In the genomic region with DNA sequence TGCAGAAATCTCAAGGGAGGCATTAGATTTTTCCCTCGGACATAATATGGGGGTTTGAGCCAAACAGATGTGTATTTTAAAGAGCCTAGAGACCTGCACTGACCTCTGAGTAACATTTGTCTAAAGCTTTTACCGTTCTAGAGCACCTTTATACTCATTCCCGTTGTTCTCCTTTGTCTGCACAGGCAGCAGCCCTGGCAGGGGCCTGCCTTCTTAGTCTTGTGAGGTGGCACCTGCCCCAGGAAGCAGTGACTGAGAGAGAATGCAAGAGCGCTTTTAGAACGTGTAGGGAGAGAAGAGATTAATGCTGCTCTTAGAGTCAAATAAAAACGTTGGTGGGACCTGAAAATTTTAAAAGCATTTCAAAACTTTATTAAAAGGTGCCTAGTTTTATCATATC, we compare ENCODE assay signal across 24 cellular contexts. TPM values are rescaled to one million over a fixed set of nuclear protein-coding genes. Genes with fewer than 3 reads are reported as not detected.
A peak's percentile ranks its signal among the peaks of the same experiment; 100 is the strongest.
DNase-seq lines count a peak whose midpoint lies in the region; ATAC-seq and TF ChIP-seq lines count a peak whose summit lies in the region.
"Had no signal": no experiment of that assay in that cellular context is flagged by ENCODE, and none has a peak within 500 bp of the region (broad histone marks: within the 10 kb centered on the region; RNA-seq: fewer than 3 reads in every experiment).

No MANE protein-coding gene starts in this region.

- H3K27me3 Mint-ChIP-seq in nephron progenitor cell (ENCODE audit: low read depth, poor library complexity) = peaks cover 7% of the 10 kb centered on the region

- peaks cover 41% of the 10 kb centered on the region for H3K4me1 Mint-ChIP-seq in nephron progenitor cell
- H3K4me1 Mint-ChIP-seq: neural crest cell had no signal

- H3K27ac Mint-ChIP-seq in nephron progenitor cell = peak overlapping the region; percentile 24

- H3K36me3 Mint-ChIP-seq in nephron progenitor cell (ENCODE audit: low read depth) = no peaks in the 10 kb centered on the region
- H3K36me3 Mint-ChIP-seq: CD4-positive, CD25-positive, alpha-beta regulatory T cell had no signal

- H3K4me2 ChIP-seq in SU-DHL-6 (ENCODE audit: low read depth, low read length, poor library complexity, severe bottlenecking) = peak overlapping the region; percentile 29

- H3K27ac ChIP-seq in SU-DHL-6 (ENCODE audit: low read depth, low read length) = 0 out of 2 replicates have a peak overlapping the region, but pooled peaks have one; percentile 5
- H3K27ac ChIP-seq: right lobe of liver, RWPE1, SK-N-MC, thoracic aorta had no signal

- no peak overlapping the region for H3K4me3 Mint-ChIP-seq in nephron progenitor cell
- H3K4me3 Mint-ChIP-seq: activated T-cell treated with anti-CD3 and anti-CD28 coated beads, Interleukin-2, amount 50 U/mL, for 4 hours; CD4-positive, CD25-positive, alpha-beta regulatory T cell; neural crest cell had no signal

- no peaks in the 10 kb centered on the region for H4K20me1 ChIP-seq in SU-DHL-6 (ENCODE audit: low read depth, low read length)

- no peaks in the 10 kb centered on the region for H3K9me3 ChIP-seq in SU-DHL-6 (ENCODE audit: insufficient read depth, low read length)
- H3K9me3 ChIP-seq: right lobe of liver, thoracic aorta had no signal

- H3K36me3 ChIP-seq in SU-DHL-6 (ENCODE audit: low read length) = peaks cover 3% of the 10 kb centered on the region; the same call in 1 of the 2 replicates
- H3K36me3 ChIP-seq: right lobe of liver, thoracic aorta had no signal

- H3F3A ChIP-seq in SU-DHL-6 (ENCODE audit: insufficient read depth) = no peaks in the 10 kb centered on the region

- H3K9ac ChIP-seq in SU-DHL-6 (ENCODE audit: low read length) = peak overlapping the region; percentile 11; the same call in 1 of the 2 replicates

- TF ChIP-seq CTCF in SU-DHL-6 (IDR thresholded peaks at IDR 0.05; ENCODE audit: insufficient read depth, low read length, poor library complexity, severe bottlenecking) (no peak), nephron progenitor cell (IDR thresholded peaks at IDR 0.05) (no peak), GM20000 (IDR thresholded peaks at IDR 0.05; ENCODE audit: extremely low read depth, missing control alignments) (no peak)

- H3K4me3 ChIP-seq in SU-DHL-6 (ENCODE audit: insufficient read depth, low read length, poor library complexity, severe bottlenecking) = no peak overlapping the region
- H3K4me3 ChIP-seq: right lobe of liver, SK-N-MC, thoracic aorta had no signal

- DNase-seq in NCI-H1092 (lab: John Stamatoyannopoulos, UW) (peak; percentile 10), nephron progenitor cell (no peak), GM20000 (ENCODE audit: low spot score) (no peak), posterior vena cava (ENCODE audit: low spot score) (no peak)
- DNase-seq: activated CD4-positive, alpha-beta T cell treated with anti-CD3 and anti-CD28 coated beads for 4 hours; activated T-cell treated with anti-CD3 and anti-CD28 coated beads, Interleukin-2, amount 50 U/mL, for 4 hours; CD4-positive, CD25-positive, alpha-beta regulatory T cell; foreskin melanocyte; hippocampal formation; NCI-H1048; NCI-H187 treated with DMSO at 0.1 percent for 48 hours; NCI-H510A treated with DMSO at 0.1 percent for 48 hours; right lobe of liver; stimulated activated naive CD8-positive, alpha-beta T cell treated with anti-CD3 and anti-CD28 coated beads, Interleukin-15, Interleukin-2, amounts not matched to agents 100 U/mL and 50 U/mL, for 24 hours; T-helper 2 cell had no signal

- ATAC-seq in GM18868 (IDR thresholded peaks at IDR 0.05; ENCODE audit: unreplicated experiment) (peak; percentile 47), HG03378 (IDR thresholded peaks at IDR 0.05; ENCODE audit: unreplicated experiment) (no peak)
- ATAC-seq: activated T-cell treated with anti-CD3 and anti-CD28 coated beads, Interleukin-2, amount 50 U/mL, for 4 hours; right lobe of liver; stimulated activated naive CD8-positive, alpha-beta T cell treated with anti-CD3 and anti-CD28 coated beads, Interleukin-15, Interleukin-2, amounts not matched to agents 100 U/mL and 50 U/mL, for 24 hours had no signal

- H2AFZ ChIP-seq in SU-DHL-6 (ENCODE audit: low read depth, low read length, severe bottlenecking) = peak overlapping the region; percentile 77

- intact Hi-C loops in posterior vena cava (cut with DNase I) = no loop called here

- H3K9me2 ChIP-seq in SU-DHL-6 (replicated peaks; ENCODE audit: insufficient read depth, low read length) = no peaks in the 10 kb centered on the region

- H3K9me3 Mint-ChIP-seq in nephron progenitor cell = peaks cover 15% of the 10 kb centered on the region
- H3K9me3 Mint-ChIP-seq: activated T-cell treated with anti-CD3 and anti-CD28 coated beads, Interleukin-2, amount 50 U/mL, for 4 hours; CD4-positive, CD25-positive, alpha-beta regulatory T cell had no signal

- no peaks in the 10 kb centered on the region for H3K27me3 ChIP-seq in SU-DHL-6 (ENCODE audit: low read length)
- H3K27me3 ChIP-seq: right lobe of liver had no signal

- H3K79me2 ChIP-seq in SU-DHL-6 (ENCODE audit: insufficient read depth, low read length) = no peaks in the 10 kb centered on the region

RNA-seq across cellular contexts. Expression of gene KIAA0040, which starts 25.6 kb away (rescaled TPM):
- total RNA-seq in posterior vena cava = 10 to 100 TPM in 1 of 2 donors, 1 to 10 TPM in 1; 9.3 to 13.5 TPM
- total RNA-seq: G401, LHCN-M2 had no signal
